ENCODE assay signal across 14 cellular contexts in the genomic region with DNA sequence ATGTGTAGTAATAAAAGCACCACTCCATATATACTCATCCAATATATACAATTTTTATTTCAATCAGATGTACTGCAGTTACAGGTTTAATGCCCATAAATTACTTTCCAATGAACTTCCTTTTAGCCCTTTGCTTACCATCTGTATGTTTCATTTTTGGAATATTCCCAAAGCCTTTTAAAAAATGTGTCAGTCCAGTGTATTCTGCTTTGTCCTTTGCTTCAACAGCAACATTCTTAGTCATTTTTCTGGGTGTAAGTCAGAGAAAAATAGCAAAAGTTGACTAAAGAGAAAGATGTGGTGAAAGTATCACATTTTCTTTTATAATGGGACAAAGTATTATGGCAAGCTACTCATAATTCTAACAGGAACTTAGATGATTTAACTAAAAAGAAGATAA. TPM values are rescaled to one million over a fixed set of nuclear protein-coding genes. Genes with fewer than 3 reads are reported as not detected.
A peak's percentile ranks its signal among the peaks of the same experiment; 100 is the strongest.
DNase-seq lines count a peak whose midpoint lies in the region; ATAC-seq and TF ChIP-seq lines count a peak whose summit lies in the region.
"Had no signal": no experiment of that assay in that cellular context is flagged by ENCODE, and none has a peak within 500 bp of the region (broad histone marks: within the 10 kb centered on the region; RNA-seq: fewer than 3 reads in every experiment).

No MANE protein-coding gene starts in this region.

- no peak for TF ChIP-seq EP300 in stomach (IDR thresholded peaks at IDR 0.05)

- no peak for TF ChIP-seq POLR2A in stomach (IDR thresholded peaks at IDR 0.05)
- TF ChIP-seq POLR2A in erythroblast (IDR thresholded peaks at IDR 0.05; ENCODE audit: low read length): no peak
- TF ChIP-seq POLR2A in testis (IDR thresholded peaks at IDR 0.05): no peak

- no peaks in the 10 kb centered on the region for H3K27me3 ChIP-seq in stomach
- no peaks in the 10 kb centered on the region for H3K27me3 ChIP-seq in testis
- H3K27me3 ChIP-seq: pancreas had no signal

- ATAC-seq in activated B cell treated with CpG ODN at 0.5 μM for 24 hours (ENCODE audit: low read depth) (no peak), GM21529 (IDR thresholded peaks at IDR 0.05; ENCODE audit: unreplicated experiment) (no peak)

- no peak overlapping the region for H3K4me3 ChIP-seq in fibroblast of the aortic adventitia (ENCODE audit: low read depth, low read length)
- no peak overlapping the region for H3K4me3 ChIP-seq in stomach
- H3K4me3 ChIP-seq in testis: no peak overlapping the region
- H3K4me3 ChIP-seq: pancreas had no signal

- no peaks in the 10 kb centered on the region for H3K36me3 Mint-ChIP-seq in activated B cell treated with CpG ODN at 0.5 μM for 24 hours (ENCODE audit: low read depth)

- no peaks in the 10 kb centered on the region for H3K36me3 ChIP-seq in stomach
- H3K36me3 ChIP-seq in testis (ENCODE audit: low read depth, missing control alignments): no peaks in the 10 kb centered on the region
- H3K36me3 ChIP-seq: pancreas had no signal

- peak overlapping the region; percentile 33 for H3K27ac Mint-ChIP-seq in activated B cell treated with CpG ODN at 0.5 μM for 24 hours
- H3K27ac Mint-ChIP-seq: activated CD4-positive, alpha-beta memory T cell treated with anti-CD3 and anti-CD28 coated beads, Interleukin-2, amount 10 ng/mL, durations not matched to agents 7 days and 5 days had no signal

- POLR2A ChIA-PET in activated B cell treated with CpG ODN at 0.5 μM for 24 hours (lab: Charles Lee): interaction anchor here (1.3 kb wide), 1 partner anchor 24 kb away, joined by 8 read pairs; no protein-coding TSS in a partner anchor

- H3K27ac ChIP-seq in stomach (peak overlapping the region in 3 of 5 donors; percentile 17 to 41 (median 33)), testis (peak overlapping the region in 1 of 2 donors; percentile 75)

- H3K9me3 ChIP-seq in stomach (no peaks in the 10 kb centered on the region), testis (no peaks in the 10 kb centered on the region)
- H3K9me3 ChIP-seq: pancreas had no signal

- H3K4me3 Mint-ChIP-seq in activated B cell treated with CpG ODN at 0.5 μM for 24 hours: no peak overlapping the region
- H3K4me3 Mint-ChIP-seq: activated CD4-positive, alpha-beta memory T cell treated with anti-CD3 and anti-CD28 coated beads, Interleukin-2, amount 10 ng/mL, durations not matched to agents 7 days and 5 days had no signal

- CTCF ChIA-PET in activated B cell treated with CpG ODN at 0.5 μM for 24 hours (lab: Charles Lee): no interaction called here

- DNase-seq in ELR (ENCODE audit: low read depth) (peak; percentile 61), activated B cell treated with CpG ODN at 0.5 μM for 24 hours (no peak), fibroblast of the aortic adventitia (ENCODE audit: low read depth) (peak; percentile 38), stomach (no peak), erythroblast (lab: John Stamatoyannopoulos, UW) (no peak), testis (no peak)
- DNase-seq in activated CD4-positive, alpha-beta T cell treated with anti-CD3 and anti-CD28 coated beads for 4 hours: no peak
- DNase-seq: activated CD4-positive, alpha-beta memory T cell treated with anti-CD3 and anti-CD28 coated beads, Interleukin-2, amount 10 ng/mL, durations not matched to agents 7 days and 5 days; activated T-cell treated with anti-CD3 and anti-CD28 coated beads, Interleukin-2, amount 50 U/mL, for 48 hours; kidney; NCI-H146; NCI-H446; pancreas had no signal

- TF ChIP-seq CTCF in activated B cell treated with CpG ODN at 0.5 μM for 24 hours (IDR thresholded peaks at IDR 0.05) (no peak), fibroblast of the aortic adventitia (IDR thresholded peaks at IDR 0.05; ENCODE audit: insufficient read depth, low read length) (no peak), stomach (IDR thresholded peaks at IDR 0.05) (no peak), testis (IDR thresholded peaks at IDR 0.05) (no peak)

- intact Hi-C loops in activated B cell treated with CpG ODN at 0.5 μM for 24 hours (cut with micrococcal nuclease): no loop called here
- intact Hi-C loops in stomach (cut with DNase I; ENCODE audit: low total_unique reads): no loop called here
- intact Hi-C loops in testis (cut with DNase I; ENCODE audit: low total_unique reads): no loop called here

- no peaks in the 10 kb centered on the region for H3K27me3 Mint-ChIP-seq in activated B cell treated with CpG ODN at 0.5 μM for 24 hours
- H3K27me3 Mint-ChIP-seq: activated CD4-positive, alpha-beta memory T cell treated with anti-CD3 and anti-CD28 coated beads, Interleukin-2, amount 10 ng/mL, durations not matched to agents 7 days and 5 days had no signal

- H3K9me3 Mint-ChIP-seq in activated B cell treated with CpG ODN at 0.5 μM for 24 hours: no peaks in the 10 kb centered on the region
- H3K9me3 Mint-ChIP-seq: activated CD4-positive, alpha-beta memory T cell treated with anti-CD3 and anti-CD28 coated beads, Interleukin-2, amount 10 ng/mL, durations not matched to agents 7 days and 5 days had no signal

- H3K4me1 Mint-ChIP-seq in activated B cell treated with CpG ODN at 0.5 μM for 24 hours: peaks cover 46% of the 10 kb centered on the region

- H3K4me1 ChIP-seq in stomach (peaks cover 0 to 49% (median 12%) of the 10 kb centered on the region in 4 donors), testis (peaks cover 13% of the 10 kb centered on the region)

RNA-seq across cellular contexts. Expression of a gene that starts 15.2 kb away (rescaled TPM):
- 22.2 and 23.4 TPM in 2 replicates for total RNA-seq in activated B cell treated with CpG ODN at 0.5 μM for 24 hours
- 50.7 and 61.2 TPM in 2 replicates for total RNA-seq in fibroblast of the aortic adventitia (ENCODE audit: low replicate concordance)
- total RNA-seq in stomach: 10 to 100 TPM in 4 of 5 donors, 1 to 10 TPM in 1; 3.8 to 39.8 (median 15.8) TPM
- polyA plus RNA-seq in stomach: 10 to 100 TPM in 1 of 3 donors, 1 to 10 TPM in 2; 3.9 to 10.7 (median 7.7) TPM
- 10 to 100 TPM; 35.1 to 49.3 TPM for total RNA-seq in testis
- polyA plus RNA-seq in testis (ENCODE audit: insufficient read depth, low read depth, low replicate concordance): 31.5 TPM

Comparison
In these comparisons a context has a peak if more than half of its experiments do, and no peak if none do; other contexts are left out.
1. DNase-seq: peak in ELR (single experiment) and fibroblast of the aortic adventitia (single experiment); none in activated B cell treated with CpG ODN at 0.5 μM for 24 hours (single experiment), stomach (single experiment), activated CD4-positive, alpha-beta T cell treated with anti-CD3 and anti-CD28 coated beads for 4 hours (0 of 2), erythroblast (0 of 2) and testis (single experiment).